ENCODE assay signal across 16 cellular contexts in genomic region chr6:166595061-166595780, GRCh38. TPM values are rescaled to one million over a fixed set of nuclear protein-coding genes. Genes with fewer than 3 reads are reported as not detected.
DNase-seq lines count a peak whose midpoint lies in the region; ATAC-seq and TF ChIP-seq lines count a peak whose summit lies in the region.
"Had no signal": no experiment of that assay in that cellular context is flagged by ENCODE, and none has a peak within 500 bp of the region (broad histone marks: within the 10 kb centered on the region; RNA-seq: fewer than 3 reads in every experiment).

No MANE protein-coding gene starts in this region.

- peak; percentile 66 for DNase-seq in AG09319 (ENCODE audit: extremely low read depth, low read depth)
- DNase-seq in NCI-H226, result peak; percentile 39
- DNase-seq in epithelial cell of esophagus (ENCODE audit: low read depth), result peak; percentile 52
- DNase-seq in myocyte (ENCODE audit: low read depth), result peak; percentile 61
- DNase-seq in UCSD-AML1 (lab: John Stamatoyannopoulos, UW; ENCODE audit: unreplicated experiment), result no peak
- no peak for DNase-seq in activated T-helper 2 cell treated with anti-CD3 and anti-CD28 coated beads, Interferon-gamma antibody, Interleukin-2, Interleukin-4, amounts not matched to agents 10 μg/mL and 5 μg/mL and 100 μg/mL, durations not matched to agents 14 hours and 24 hours and 36 hours (ENCODE audit: low spot score)
- no peak for DNase-seq in SKM-1 (lab: John Stamatoyannopoulos, UW; ENCODE audit: unreplicated experiment)
- DNase-seq: activated CD4-positive, alpha-beta T cell treated with anti-CD3 and anti-CD28 coated beads, Interleukin-2, amount 50 U/mL, for 48 hours; activated naive CD4-positive, alpha-beta T cell treated with anti-CD3 and anti-CD28 coated beads, Interleukin-2, amount 10 ng/mL, durations not matched to agents 7 days and 5 days; C1 segment of cervical spinal cord; dermis blood vessel endothelial cell; hippocampal formation; stimulated activated CD4-positive, alpha-beta T cell treated with anti-CD3 and anti-CD28 coated beads, Interleukin-4, amount 100 ng/mL, for 4 hours; stimulated activated naive CD4-positive, alpha-beta T cell treated with Interleukin-2 at 50 U/mL for 16 hours had no signal

- intact Hi-C loops in activated T-helper 2 cell treated with anti-CD3 and anti-CD28 coated beads, Interferon-gamma antibody, Interleukin-2, Interleukin-4, amounts not matched to agents 10 μg/mL and 5 μg/mL and 100 μg/mL, durations not matched to agents 14 hours and 24 hours and 36 hours (cut with micrococcal nuclease), result no loop called here

- no peaks in the 10 kb centered on the region for H3K9me3 Mint-ChIP-seq in activated T-helper 2 cell treated with anti-CD3 and anti-CD28 coated beads, Interferon-gamma antibody, Interleukin-2, Interleukin-4, amounts not matched to agents 10 μg/mL and 5 μg/mL and 100 μg/mL, durations not matched to agents 14 hours and 24 hours and 36 hours
- H3K9me3 Mint-ChIP-seq: activated naive CD4-positive, alpha-beta T cell treated with anti-CD3 and anti-CD28 coated beads, Interleukin-2, amount 10 ng/mL, durations not matched to agents 7 days and 5 days; T-helper 1 cell treated with Interleukin-12 subunit alpha and Interleukin-12 subunit beta and Interleukin-4 antibody, amounts not matched to agents 30 μg/mL and 1 μg/mL, for 36 hours had no signal

- H3K27ac Mint-ChIP-seq in activated T-helper 2 cell treated with anti-CD3 and anti-CD28 coated beads, Interferon-gamma antibody, Interleukin-2, Interleukin-4, amounts not matched to agents 10 μg/mL and 5 μg/mL and 100 μg/mL, durations not matched to agents 14 hours and 24 hours and 36 hours, result no peak overlapping the region
- H3K27ac Mint-ChIP-seq: activated naive CD4-positive, alpha-beta T cell treated with anti-CD3 and anti-CD28 coated beads, Interleukin-2, amount 10 ng/mL, durations not matched to agents 7 days and 5 days; T-helper 1 cell treated with Interleukin-12 subunit alpha and Interleukin-12 subunit beta and Interleukin-4 antibody, amounts not matched to agents 30 μg/mL and 1 μg/mL, for 36 hours had no signal

- H3K36me3 Mint-ChIP-seq in activated T-helper 2 cell treated with anti-CD3 and anti-CD28 coated beads, Interferon-gamma antibody, Interleukin-2, Interleukin-4, amounts not matched to agents 10 μg/mL and 5 μg/mL and 100 μg/mL, durations not matched to agents 14 hours and 24 hours and 36 hours (ENCODE audit: low read depth), result no peaks in the 10 kb centered on the region
- H3K36me3 Mint-ChIP-seq: activated naive CD4-positive, alpha-beta T cell treated with anti-CD3 and anti-CD28 coated beads, Interleukin-2, amount 10 ng/mL, durations not matched to agents 7 days and 5 days had no signal

- TF ChIP-seq CTCF in AG09319 (IDR thresholded peaks at IDR 0.05; ENCODE audit: low read depth, low read length) (no peak), epithelial cell of esophagus (IDR thresholded peaks at IDR 0.05; ENCODE audit: insufficient read depth, low read depth, low read length, missing control alignments) (no peak)

- peaks cover 1% of the 10 kb centered on the region for H3K27me3 Mint-ChIP-seq in activated T-helper 2 cell treated with anti-CD3 and anti-CD28 coated beads, Interferon-gamma antibody, Interleukin-2, Interleukin-4, amounts not matched to agents 10 μg/mL and 5 μg/mL and 100 μg/mL, durations not matched to agents 14 hours and 24 hours and 36 hours (ENCODE audit: low read depth)

- H3K4me1 Mint-ChIP-seq in activated T-helper 2 cell treated with anti-CD3 and anti-CD28 coated beads, Interferon-gamma antibody, Interleukin-2, Interleukin-4, amounts not matched to agents 10 μg/mL and 5 μg/mL and 100 μg/mL, durations not matched to agents 14 hours and 24 hours and 36 hours (ENCODE audit: low read depth), result no peaks in the 10 kb centered on the region
- H3K4me1 Mint-ChIP-seq: activated naive CD4-positive, alpha-beta T cell treated with anti-CD3 and anti-CD28 coated beads, Interleukin-2, amount 10 ng/mL, durations not matched to agents 7 days and 5 days had no signal

- H3K4me3 ChIP-seq in epithelial cell of esophagus (ENCODE audit: low read length), result no peak overlapping the region

- H3K4me3 Mint-ChIP-seq in activated T-helper 2 cell treated with anti-CD3 and anti-CD28 coated beads, Interferon-gamma antibody, Interleukin-2, Interleukin-4, amounts not matched to agents 10 μg/mL and 5 μg/mL and 100 μg/mL, durations not matched to agents 14 hours and 24 hours and 36 hours (ENCODE audit: low read depth), result no peak overlapping the region
- H3K4me3 Mint-ChIP-seq: activated naive CD4-positive, alpha-beta T cell treated with anti-CD3 and anti-CD28 coated beads, Interleukin-2, amount 10 ng/mL, durations not matched to agents 7 days and 5 days; T-helper 1 cell treated with Interleukin-12 subunit alpha and Interleukin-12 subunit beta and Interleukin-4 antibody, amounts not matched to agents 30 μg/mL and 1 μg/mL, for 36 hours had no signal

- ATAC-seq in GM21381 (IDR thresholded peaks at IDR 0.05; ENCODE audit: unreplicated experiment), result no peak

RNA-seq across cellular contexts. Expression of gene RAMACL, which starts 8.7 kb away (rescaled TPM):
- total RNA-seq in myocyte, result 0.43 TPM in 1 of 2 replicates, not detected in the other
- polyA plus RNA-seq in myocyte (2012), result 0.15 TPM
- total RNA-seq in activated T-helper 2 cell treated with anti-CD3 and anti-CD28 coated beads, Interferon-gamma antibody, Interleukin-2, Interleukin-4, amounts not matched to agents 10 μg/mL and 5 μg/mL and 100 μg/mL, durations not matched to agents 14 hours and 24 hours and 36 hours, result 0.32 TPM in 1 of 2 replicates, not detected in the other

RNA-seq across cellular contexts. Expression of gene RPS6KA2, which starts 31.8 kb away (rescaled TPM):
- total RNA-seq in myocyte, result 14.9 and 17.7 TPM in 2 replicates
- 17.7 TPM for polyA plus RNA-seq in myocyte (2012)
- total RNA-seq in activated T-helper 2 cell treated with anti-CD3 and anti-CD28 coated beads, Interferon-gamma antibody, Interleukin-2, Interleukin-4, amounts not matched to agents 10 μg/mL and 5 μg/mL and 100 μg/mL, durations not matched to agents 14 hours and 24 hours and 36 hours, result 2.1 and 2.2 TPM in 2 replicates

Comparison
In these comparisons a context has a peak if more than half of its experiments do, and no peak if none do; other contexts are left out.
1. DNase-seq: peak in AG09319 (single experiment), NCI-H226 (single experiment), epithelial cell of esophagus (single experiment) and myocyte (single experiment); none in UCSD-AML1 (single experiment), activated T-helper 2 cell treated with anti-CD3 and anti-CD28 coated beads, Interferon-gamma antibody, Interleukin-2, Interleukin-4, amounts not matched to agents 10 μg/mL and 5 μg/mL and 100 μg/mL, durations not matched to agents 14 hours and 24 hours and 36 hours (single experiment) and SKM-1 (single experiment).